In the genomic region with DNA sequence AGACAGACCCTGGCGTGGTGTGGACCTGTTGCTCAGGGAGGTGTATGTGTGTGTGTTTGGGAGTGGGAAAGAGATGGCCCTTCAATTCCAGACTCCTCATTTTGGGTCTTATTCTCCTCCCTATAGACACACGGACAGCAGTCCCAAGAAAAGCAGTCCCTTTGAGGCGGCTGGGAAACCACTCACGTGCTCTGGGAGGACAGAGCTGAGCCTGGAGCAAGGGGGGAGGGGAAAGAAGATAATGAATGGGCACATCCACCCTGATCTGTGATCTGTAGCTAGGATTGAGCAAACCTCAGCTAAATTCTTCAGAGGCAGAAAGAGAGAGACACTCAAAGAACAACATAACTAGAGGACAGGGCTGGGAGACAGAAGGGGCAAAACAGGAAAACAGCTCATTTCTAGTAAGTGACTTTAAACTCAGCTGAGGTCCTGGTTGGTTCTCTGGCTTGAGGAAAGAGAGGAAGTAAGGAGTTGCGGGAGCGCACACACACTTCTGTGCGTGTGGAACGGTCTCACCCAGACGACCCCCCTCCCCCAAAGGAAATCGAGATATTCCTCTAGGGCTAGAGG, we compare ENCODE assay signal across 1 cellular context.
TF ChIP-seq lines count a peak whose summit lies in the region.

No MANE protein-coding gene starts in this region.

TF ChIP-seq in HEK293, 187 proteins besides CTCF, POLR2A, EP300 and RAD21 (continued from another document):
- TF ChIP-seq, protein P1, sequence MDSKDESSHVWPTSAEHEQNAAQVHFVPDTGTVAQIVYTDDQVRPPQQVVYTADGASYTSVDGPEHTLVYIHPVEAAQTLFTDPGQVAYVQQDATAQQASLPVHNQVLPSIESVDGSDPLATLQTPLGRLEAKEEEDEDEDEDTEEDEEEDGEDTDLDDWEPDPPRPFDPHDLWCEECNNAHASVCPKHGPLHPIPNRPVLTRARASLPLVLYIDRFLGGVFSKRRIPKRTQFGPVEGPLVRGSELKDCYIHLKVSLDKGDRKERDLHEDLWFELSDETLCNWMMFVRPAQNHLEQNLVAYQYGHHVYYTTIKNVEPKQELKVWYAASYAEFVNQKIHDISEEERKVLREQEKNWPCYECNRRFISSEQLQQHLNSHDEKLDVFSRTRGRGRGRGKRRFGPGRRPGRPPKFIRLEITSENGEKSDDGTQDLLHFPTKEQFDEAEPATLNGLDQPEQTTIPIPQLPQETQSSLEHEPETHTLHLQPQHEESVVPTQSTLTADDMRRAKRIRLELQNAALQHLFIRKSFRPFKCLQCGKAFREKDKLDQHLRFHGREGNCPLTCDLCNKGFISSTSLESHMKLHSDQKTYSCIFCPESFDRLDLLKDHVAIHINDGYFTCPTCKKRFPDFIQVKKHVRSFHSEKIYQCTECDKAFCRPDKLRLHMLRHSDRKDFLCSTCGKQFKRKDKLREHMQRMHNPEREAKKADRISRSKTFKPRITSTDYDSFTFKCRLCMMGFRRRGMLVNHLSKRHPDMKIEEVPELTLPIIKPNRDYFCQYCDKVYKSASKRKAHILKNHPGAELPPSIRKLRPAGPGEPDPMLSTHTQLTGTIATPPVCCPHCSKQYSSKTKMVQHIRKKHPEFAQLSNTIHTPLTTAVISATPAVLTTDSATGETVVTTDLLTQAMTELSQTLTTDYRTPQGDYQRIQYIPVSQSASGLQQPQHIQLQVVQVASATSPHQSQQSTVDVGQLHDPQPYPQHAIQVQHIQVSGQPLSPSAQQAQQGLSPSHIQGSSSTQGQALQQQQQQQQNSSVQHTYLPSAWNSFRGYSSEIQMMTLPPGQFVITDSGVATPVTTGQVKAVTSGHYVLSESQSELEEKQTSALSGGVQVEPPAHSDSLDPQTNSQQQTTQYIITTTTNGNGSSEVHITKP (tag by site-specific recombination; IDR thresholded peaks at IDR 0.05): peak; percentile 78
- TF ChIP-seq FEZF1 (tag by site-specific recombination; IDR thresholded peaks at IDR 0.05): no peak
- no peak for TF ChIP-seq ZNF292 (tag by site-specific recombination; IDR thresholded peaks at IDR 0.05; ENCODE audit: borderline replicate concordance, low read depth)
- TF ChIP-seq ZNF394 (tag by site-specific recombination; IDR thresholded peaks at IDR 0.05; ENCODE audit: borderline replicate concordance): no peak
- TF ChIP-seq ZNF350 (tag by site-specific recombination; IDR thresholded peaks at IDR 0.05): no peak
- no peak for TF ChIP-seq ZNF544 (tag by site-specific recombination; IDR thresholded peaks at IDR 0.05)
